In genomic region chr7:94395141-94396041, GRCh38 we compare ENCODE assay signal across 1 cellular context.
TF ChIP-seq lines count a peak whose summit lies in the region.

No MANE protein-coding gene starts in this region.

TF ChIP-seq in liver, 16 proteins besides CTCF, POLR2A, EP300 and RAD21 (continued from another document):
- no peak for TF ChIP-seq REST (IDR thresholded peaks at IDR 0.05)
- TF ChIP-seq EGR1 (IDR thresholded peaks at IDR 0.05; ENCODE audit: low read depth in 2 of 2): no peak
